8 cellular contexts compared by ENCODE assay signal in the genomic region with DNA sequence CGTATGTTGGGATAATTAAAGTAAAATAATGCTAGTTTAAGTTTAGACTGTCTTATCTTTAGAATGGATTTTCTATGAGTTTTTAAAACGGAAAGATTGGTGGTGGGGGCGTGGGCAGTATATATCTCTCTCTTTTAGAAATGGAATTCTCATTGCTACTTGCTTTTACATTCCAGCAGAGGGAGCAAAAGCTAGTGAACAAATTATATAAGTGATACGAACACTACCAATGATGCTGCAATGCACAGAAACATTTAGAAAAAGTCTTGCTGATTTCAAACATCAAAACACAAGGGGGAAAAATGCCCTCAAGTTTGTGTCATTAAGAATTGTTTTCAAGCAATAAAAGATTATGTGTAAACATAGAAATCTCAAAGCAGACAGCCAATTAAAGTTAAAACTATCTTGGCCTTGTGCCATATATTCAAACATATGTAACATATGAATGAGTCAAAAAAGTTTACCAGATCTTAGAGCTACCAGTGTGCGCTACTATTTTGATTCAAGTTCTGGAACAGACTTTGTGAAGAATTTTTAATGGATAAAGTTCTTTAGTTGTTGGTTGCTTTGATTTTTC.
DNase-seq lines count a peak whose midpoint lies in the region; FAIRE-seq and TF ChIP-seq lines count a peak whose summit lies in the region.

No MANE protein-coding gene starts in this region.

- H3K9ac ChIP-seq in endothelial cell of umbilical vein (replicated peaks; ENCODE audit: extremely low read depth, insufficient read depth, low read length), result no peak overlapping the region

- no peak overlapping the region for H3K4me2 ChIP-seq in endothelial cell of umbilical vein (ENCODE audit: insufficient read depth, low read length)

- dilution Hi-C loops in endothelial cell of umbilical vein (cut with MboI; ENCODE audit: extremely low pct_ligation_motif_present, low sequenced_read_pairs), result no loop called here

- no peaks in the 10 kb centered on the region for H3K79me2 ChIP-seq in endothelial cell of umbilical vein (ENCODE audit: control insufficient read depth, insufficient read depth, low read length)

- peak; percentile 66 for FAIRE-seq in endothelial cell of umbilical vein (lab: Jason Lieb, UNC)

- BruUV-seq in endothelial cell of umbilical vein (replicated peaks; lab: Mats Ljungman, UMichigan), result no TSS peak

- TF ChIP-seq POLR2A in endothelial cell of umbilical vein (IDR thresholded peaks at IDR 0.05; ENCODE audit: low read depth, low read length), result no peak

- no peaks in the 10 kb centered on the region for H3K4me1 Mint-ChIP-seq in HFFc6 (ENCODE audit: low read depth)

- DNase-seq in D341Med (ENCODE audit: low spot score) (peak; percentile 37), HFFc6 (no peak), NCI-H69 (lab: John Stamatoyannopoulos, UW) (peak; percentile 63), endothelial cell of umbilical vein (ENCODE audit: low read depth, low spot score) (peak; percentile 33), retina (peak; percentile 21), NCI-H1048 (lab: John Stamatoyannopoulos, UW) (no peak)
- no peak for DNase-seq in stimulated activated CD4-positive, alpha-beta T cell treated with anti-CD3 and anti-CD28 coated beads, Interleukin-2, amount 100 ng/mL, for 48 hours
- DNase-seq in activated CD4-positive, CD25-positive, alpha-beta regulatory T cell (lab: John Stamatoyannopoulos, UW), result no peak

- intact Hi-C loops in endothelial cell of umbilical vein (cut with micrococcal nuclease), result loop anchor here (1.0 to 2.0 kb wide), 3 partner anchors 821 to 908 kb away; no protein-coding TSS in a partner anchor

- H3K4me3 ChIP-seq in endothelial cell of umbilical vein (replicated peaks in 1 of 3; ENCODE audit: insufficient read depth in 1 of 3, low read depth in 1 of 3, low read length in 3 of 3), result no peak overlapping the region

- no peaks in the 10 kb centered on the region for H3K4me1 ChIP-seq in endothelial cell of umbilical vein (ENCODE audit: control insufficient read depth, extremely low read depth, insufficient read depth, low read length)

- no peak overlapping the region for H3K27ac Mint-ChIP-seq in HFFc6

- no peaks in the 10 kb centered on the region for H4K20me1 ChIP-seq in endothelial cell of umbilical vein (replicated peaks; ENCODE audit: control insufficient read depth, extremely low read depth, insufficient read depth, low read length)

- no peaks in the 10 kb centered on the region for H3K27me3 Mint-ChIP-seq in HFFc6 (ENCODE audit: insufficient read depth)

- H3K9me1 ChIP-seq in endothelial cell of umbilical vein (replicated peaks; ENCODE audit: control insufficient read depth, extremely low read depth, insufficient read depth, low read length), result no peaks in the 10 kb centered on the region

- POLR2A ChIA-PET in endothelial cell of umbilical vein (lab: Charles Lee), result no interaction called here

- H3K9me3 Mint-ChIP-seq in HFFc6, result peaks cover 20% of the 10 kb centered on the region

- CTCF ChIA-PET in endothelial cell of umbilical vein (lab: Charles Lee), result interaction anchor here (0.9 to 2.4 kb wide), 3 partner anchors 750 to 908 kb away, joined by 3 to 12 read pairs (median 3); no protein-coding TSS in a partner anchor

- no peaks in the 10 kb centered on the region for H3K36me3 ChIP-seq in endothelial cell of umbilical vein (ENCODE audit: control insufficient read depth in 2 of 2, extremely low read depth in 1 of 2, insufficient read depth in 2 of 2, low read length in 2 of 2)

- H3K9me3 ChIP-seq in endothelial cell of umbilical vein (replicated peaks; ENCODE audit: control insufficient read depth, insufficient read depth, low read length), result no peaks in the 10 kb centered on the region

- TF ChIP-seq CTCF in HFFc6 (IDR thresholded peaks at IDR 0.05) (peak; percentile 58), endothelial cell of umbilical vein (IDR thresholded peaks at IDR 0.05; ENCODE audit: extremely low read depth in 1 of 2, insufficient read depth in 1 of 2, low read depth in 1 of 2, low read length in 2 of 2) (peak in 1 of 2 donors; percentile 30)

- H3K27me3 ChIP-seq in endothelial cell of umbilical vein (ENCODE audit: control insufficient read depth in 2 of 2, insufficient read depth in 2 of 2, low read length in 2 of 2), result no peaks in the 10 kb centered on the region

- no peaks in the 10 kb centered on the region for H3K36me3 Mint-ChIP-seq in HFFc6 (ENCODE audit: low read depth)

- no peak overlapping the region for H3K27ac ChIP-seq in endothelial cell of umbilical vein (ENCODE audit: insufficient read depth, low read depth, low read length)

- no peak overlapping the region for H3K4me3 Mint-ChIP-seq in HFFc6

- no peak overlapping the region for H2AFZ ChIP-seq in endothelial cell of umbilical vein (ENCODE audit: low read depth, low read length)

TF ChIP-seq in endothelial cell of umbilical vein, 7 proteins besides CTCF, POLR2A, EP300 and RAD21:
- TF ChIP-seq GATA2 (IDR thresholded peaks at IDR 0.05; ENCODE audit: insufficient read depth, insufficient read length, low read depth, low read length) (no peak), EZH2 (IDR thresholded peaks at IDR 0.05; ENCODE audit: borderline replicate concordance, low read depth, low read length, severe bottlenecking) (no peak), FOS (IDR thresholded peaks at IDR 0.05; ENCODE audit: borderline replicate concordance, insufficient read depth, low read length) (no peak), JUN (IDR thresholded peaks at IDR 0.05; ENCODE audit: borderline replicate concordance, insufficient read depth, insufficient read length, low read depth) (no peak), POLR2AphosphoS5 (IDR thresholded peaks at IDR 0.05; ENCODE audit: insufficient read depth, low read depth, low read length) (no peak), MYC (IDR thresholded peaks at IDR 0.05; ENCODE audit: low read depth, low read length) (no peak)
- TF ChIP-seq, protein P1, sequence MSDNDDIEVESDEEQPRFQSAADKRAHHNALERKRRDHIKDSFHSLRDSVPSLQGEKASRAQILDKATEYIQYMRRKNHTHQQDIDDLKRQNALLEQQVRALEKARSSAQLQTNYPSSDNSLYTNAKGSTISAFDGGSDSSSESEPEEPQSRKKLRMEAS (IDR thresholded peaks at IDR 0.05; ENCODE audit: insufficient read depth, insufficient read length), result no peak

Comparison
In these comparisons a context has a peak if more than half of its experiments do, and no peak if none do; other contexts are left out.
1. DNase-seq: peak in D341Med (single experiment), NCI-H69 (single experiment), endothelial cell of umbilical vein (single experiment) and retina (single experiment); none in HFFc6 (single experiment), NCI-H1048 (single experiment), stimulated activated CD4-positive, alpha-beta T cell treated with anti-CD3 and anti-CD28 coated beads, Interleukin-2, amount 100 ng/mL, for 48 hours (0 of 2) and activated CD4-positive, CD25-positive, alpha-beta regulatory T cell (0 of 4).